Comparison of ENCODE assay signal across 19 cellular contexts in genomic region chr12:79067977-79068376, GRCh38.
A peak's percentile ranks its signal among the peaks of the same experiment; 100 is the strongest.
DNase-seq lines count a peak whose midpoint lies in the region; ATAC-seq and TF ChIP-seq lines count a peak whose summit lies in the region.
"Had no signal": no experiment of that assay in that cellular context is flagged by ENCODE, and none has a peak within 500 bp of the region (broad histone marks: within the 10 kb centered on the region; RNA-seq: fewer than 3 reads in every experiment).

No MANE protein-coding gene starts in this region.

- H3K27me3 ChIP-seq in WERI-Rb-1 (ENCODE audit: insufficient read depth, low read depth, severe bottlenecking), result no peaks in the 10 kb centered on the region
- H3K27me3 ChIP-seq: BLaER1 had no signal

- H3K9me3 ChIP-seq in WERI-Rb-1 (ENCODE audit: severe bottlenecking), result no peaks in the 10 kb centered on the region
- H3K9me3 ChIP-seq: BLaER1, HAP-1 had no signal

- DNase-seq in NCI-H1105 treated with DMSO at 0.1 percent for 48 hours (lab: John Stamatoyannopoulos, UW) (peak; percentile 13), NCI-H1105 (lab: John Stamatoyannopoulos, UW) (no peak), RPMI8226 (peak; percentile 9), erythroblast (lab: John Stamatoyannopoulos, UW) (peak; percentile 6 to 28), WERI-Rb-1 (no peak)
- DNase-seq: Calu3; CD8-positive, alpha-beta T cell; DMS 273 treated with DMSO at 0.1 percent for 48 hours; DMS53; DND-41; EL; GM23248; KG1 had no signal

- no peak for TF ChIP-seq CTCF in WERI-Rb-1 (IDR thresholded peaks at IDR 0.05; ENCODE audit: low read depth, low read length)

- no peak overlapping the region for H3K4me3 ChIP-seq in WERI-Rb-1 (ENCODE audit: low read depth, low read length)
- H3K4me3 ChIP-seq: BLaER1, GM23248, HAP-1 had no signal

- no peak for TF ChIP-seq POLR2A in erythroblast (IDR thresholded peaks at IDR 0.05; ENCODE audit: low read length)

- H3K36me3 ChIP-seq in WERI-Rb-1, result no peaks in the 10 kb centered on the region
- H3K36me3 ChIP-seq: HAP-1 had no signal

- no peak overlapping the region for H3K27ac ChIP-seq in WERI-Rb-1
- H3K27ac ChIP-seq: 22Rv1, BLaER1, GM23248 had no signal

- peak; percentile 20 for ATAC-seq in HG03354 (IDR thresholded peaks at IDR 0.05; ENCODE audit: poor library complexity, severe bottlenecking, unreplicated experiment)
- ATAC-seq in HG02852 (IDR thresholded peaks at IDR 0.05; ENCODE audit: unreplicated experiment), result no peak
- no peak for ATAC-seq in GM19452 (IDR thresholded peaks at IDR 0.05; ENCODE audit: unreplicated experiment)
- ATAC-seq: CD8-positive, alpha-beta T cell had no signal

Comparison
In these comparisons a context has a peak if more than half of its experiments do, and no peak if none do; other contexts are left out.
1. DNase-seq: peak in NCI-H1105 treated with DMSO at 0.1 percent for 48 hours (single experiment), RPMI8226 (single experiment) and erythroblast (2 of 2); none in NCI-H1105 (single experiment) and WERI-Rb-1 (single experiment).